Comparison of ENCODE assay signal across 20 cellular contexts in genomic region chr11:44963071-44963575, GRCh38.
"Had no signal": no experiment of that assay in that cellular context is flagged by ENCODE, and none has a peak within 500 bp of the region (broad histone marks: within the 10 kb centered on the region; RNA-seq: fewer than 3 reads in every experiment).

No MANE protein-coding gene starts in this region.

- H3K4me1 Mint-ChIP-seq: activated CD4-positive, alpha-beta T cell treated with anti-CD3 and anti-CD28 coated beads for 36 hours; activated CD8-positive, alpha-beta memory T cell treated with anti-CD3 and anti-CD28 coated beads, Interleukin-2, amount 10 ng/mL, durations not matched to agents 7 days and 5 days; activated naive CD8-positive, alpha-beta T cell treated with anti-CD3 and anti-CD28 coated beads for 36 hours; naive thymus-derived CD4-positive, alpha-beta T cell had no signal

- H2AFZ ChIP-seq: hepatocyte had no signal

- FAIRE-seq: pancreas, small intestine had no signal

- H3K36me3 Mint-ChIP-seq: activated CD4-positive, alpha-beta memory T cell treated with anti-CD3 and anti-CD28 coated beads for 36 hours; activated CD8-positive, alpha-beta memory T cell treated with anti-CD3 and anti-CD28 coated beads, Interleukin-2, amount 10 ng/mL, durations not matched to agents 7 days and 5 days; activated naive CD8-positive, alpha-beta T cell treated with anti-CD3 and anti-CD28 coated beads for 36 hours; naive thymus-derived CD4-positive, alpha-beta T cell had no signal

- H3K27me3 ChIP-seq: hepatocyte, neutrophil, pancreas, right lobe of liver, upper lobe of right lung had no signal

- ATAC-seq: activated CD4-positive, alpha-beta T cell treated with anti-CD3 and anti-CD28 coated beads for 36 hours; activated CD8-positive, alpha-beta memory T cell treated with anti-CD3 and anti-CD28 coated beads, Interleukin-2, amount 10 ng/mL, durations not matched to agents 7 days and 5 days; naive thymus-derived CD4-positive, alpha-beta T cell; pancreas; right lobe of liver; upper lobe of right lung had no signal

- H3K4me1 ChIP-seq: pancreas, right lobe of liver, upper lobe of right lung had no signal

- H3K9me3 ChIP-seq: neutrophil, pancreas, right lobe of liver, thoracic aorta, upper lobe of right lung had no signal

- H3K4me2 ChIP-seq: hepatocyte had no signal

- H3K36me3 ChIP-seq: neutrophil, pancreas, right lobe of liver, thoracic aorta, upper lobe of right lung had no signal

- H3K4me3 Mint-ChIP-seq: activated CD4-positive, alpha-beta memory T cell treated with anti-CD3 and anti-CD28 coated beads for 36 hours; activated CD4-positive, alpha-beta T cell treated with anti-CD3 and anti-CD28 coated beads for 36 hours; activated CD8-positive, alpha-beta memory T cell treated with anti-CD3 and anti-CD28 coated beads, Interleukin-2, amount 10 ng/mL, durations not matched to agents 7 days and 5 days; activated naive CD8-positive, alpha-beta T cell treated with anti-CD3 and anti-CD28 coated beads for 36 hours; endodermal cell; naive thymus-derived CD4-positive, alpha-beta T cell had no signal

- H3K79me2 ChIP-seq: hepatocyte had no signal

- H3K27ac ChIP-seq: dorsolateral prefrontal cortex, epithelial cell of prostate, hepatocyte, pancreas, right lobe of liver, thoracic aorta, upper lobe of right lung had no signal

- H3K27me3 Mint-ChIP-seq: activated CD4-positive, alpha-beta memory T cell treated with anti-CD3 and anti-CD28 coated beads for 36 hours; activated CD4-positive, alpha-beta T cell treated with anti-CD3 and anti-CD28 coated beads for 36 hours; activated CD8-positive, alpha-beta memory T cell treated with anti-CD3 and anti-CD28 coated beads, Interleukin-2, amount 10 ng/mL, durations not matched to agents 7 days and 5 days; activated naive CD8-positive, alpha-beta T cell treated with anti-CD3 and anti-CD28 coated beads for 36 hours; naive thymus-derived CD4-positive, alpha-beta T cell had no signal

- H3K9me3 Mint-ChIP-seq: activated CD4-positive, alpha-beta memory T cell treated with anti-CD3 and anti-CD28 coated beads for 36 hours; activated naive CD8-positive, alpha-beta T cell treated with anti-CD3 and anti-CD28 coated beads for 36 hours; endodermal cell; naive thymus-derived CD4-positive, alpha-beta T cell had no signal

- H3K27ac Mint-ChIP-seq: activated CD4-positive, alpha-beta memory T cell treated with anti-CD3 and anti-CD28 coated beads for 36 hours; activated CD4-positive, alpha-beta T cell treated with anti-CD3 and anti-CD28 coated beads for 36 hours; activated CD8-positive, alpha-beta memory T cell treated with anti-CD3 and anti-CD28 coated beads, Interleukin-2, amount 10 ng/mL, durations not matched to agents 7 days and 5 days; activated naive CD8-positive, alpha-beta T cell treated with anti-CD3 and anti-CD28 coated beads for 36 hours; endodermal cell; naive thymus-derived CD4-positive, alpha-beta T cell had no signal

- H3K4me3 ChIP-seq: dorsolateral prefrontal cortex, hepatocyte, pancreas, right lobe of liver, thoracic aorta, upper lobe of right lung had no signal

- DNase-seq: activated CD4-positive, alpha-beta memory T cell treated with anti-CD3 and anti-CD28 coated beads for 36 hours; activated CD4-positive, alpha-beta T cell treated with anti-CD3 and anti-CD28 coated beads for 36 hours; activated CD8-positive, alpha-beta memory T cell treated with anti-CD3 and anti-CD28 coated beads, Interleukin-2, amount 10 ng/mL, durations not matched to agents 7 days and 5 days; activated naive CD8-positive, alpha-beta T cell treated with anti-CD3 and anti-CD28 coated beads for 36 hours; amniotic stem cell; dorsolateral prefrontal cortex; endodermal cell; foreskin fibroblast; mesendoderm; naive thymus-derived CD4-positive, alpha-beta T cell; pancreas; right lobe of liver; small intestine; stimulated activated CD4-positive, alpha-beta T cell treated with anti-CD3 and anti-CD28 coated beads, Interleukin-15, amount 100 ng/mL, for 24 hours; stimulated activated CD4-positive, alpha-beta T cell treated with anti-CD3 and anti-CD28 coated beads, Interleukin-2, amount 100 ng/mL, for 48 hours; upper lobe of right lung had no signal
